Comparison of ENCODE assay signal across 8 cellular contexts in the genomic region with DNA sequence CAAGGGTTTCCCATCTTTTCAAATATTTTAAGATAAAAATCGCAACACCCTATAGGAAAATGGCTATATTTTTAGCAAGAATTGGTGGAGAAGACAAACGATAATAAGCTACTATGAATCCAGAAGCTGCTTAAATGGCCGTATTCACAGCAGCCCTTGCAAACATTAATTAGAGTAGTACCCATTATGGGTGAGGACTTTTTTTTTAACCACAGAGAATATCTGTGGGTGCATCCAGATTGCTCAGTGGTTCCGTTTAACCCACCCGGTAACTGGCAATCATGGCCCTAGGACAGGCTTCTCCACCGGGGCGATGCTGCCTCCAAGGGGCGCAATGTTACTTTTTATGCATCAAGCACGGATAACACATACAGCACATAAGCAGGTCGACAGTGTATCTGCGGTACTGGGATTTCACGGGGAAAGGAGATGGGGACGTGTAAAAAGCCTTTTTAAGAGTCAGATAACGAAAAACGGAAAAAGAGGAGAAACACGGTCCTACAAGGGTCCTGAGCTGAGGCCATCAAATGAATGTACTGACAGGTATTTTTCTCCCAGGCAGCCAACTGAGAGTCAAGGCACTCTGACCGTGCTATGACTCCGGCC. TPM values are rescaled to one million over a fixed set of nuclear protein-coding genes. Genes with fewer than 3 reads are reported as not detected.
DNase-seq lines count a peak whose midpoint lies in the region; ATAC-seq and TF ChIP-seq lines count a peak whose summit lies in the region.

No MANE protein-coding gene starts in this region.

- H3K27ac ChIP-seq in hepatocyte = no peak overlapping the region

- no peaks in the 10 kb centered on the region for H3K4me1 ChIP-seq in hepatocyte (ENCODE audit: insufficient read depth)

- peak overlapping the region; percentile 97 for H3K4me2 ChIP-seq in hepatocyte

- H2AFZ ChIP-seq in hepatocyte = peak overlapping the region; percentile 92

- H3K36me3 ChIP-seq in hepatocyte (replicated peaks; ENCODE audit: insufficient read depth, low read depth) = no peaks in the 10 kb centered on the region

- H3K9me2 ChIP-seq in hepatocyte (replicated peaks; ENCODE audit: insufficient read depth) = no peaks in the 10 kb centered on the region

- H3K9me3 Mint-ChIP-seq in activated naive CD4-positive, alpha-beta T cell treated with anti-CD3 and anti-CD28 coated beads, Interleukin-2, amount 50 U/mL, for 72 hours = no peaks in the 10 kb centered on the region

- peaks cover 23% of the 10 kb centered on the region for H3K27me3 ChIP-seq in hepatocyte

- no peaks in the 10 kb centered on the region for H3K36me3 Mint-ChIP-seq in activated naive CD4-positive, alpha-beta T cell treated with anti-CD3 and anti-CD28 coated beads, Interleukin-2, amount 50 U/mL, for 72 hours

- TF ChIP-seq POLR2A in NB4 (IDR thresholded peaks at IDR 0.05; ENCODE audit: extremely low read depth, insufficient read length) = no peak

- WGBS in hepatocyte (ENCODE audit: low lambda C conversion rate, missing lambda C conversion rate) = 14% methylated on average over 18 of the region's 18 CpGs

- ATAC-seq in activated naive CD4-positive, alpha-beta T cell treated with anti-CD3 and anti-CD28 coated beads, Interleukin-2, amount 50 U/mL, for 72 hours = peak; percentile 28 to 62
- no peak for ATAC-seq in HG03469 (IDR thresholded peaks at IDR 0.05; ENCODE audit: unreplicated experiment)

- TF ChIP-seq CTCF in NB4 (IDR thresholded peaks at IDR 0.05; ENCODE audit: low read depth, low read length) (peak; percentile 33), hepatocyte (IDR thresholded peaks at IDR 0.05; ENCODE audit: poor library complexity) (peak; percentile 23)

- peak overlapping the region; percentile 66 for H3K4me3 ChIP-seq in NB4 (ENCODE audit: low read depth, low read length)
- H3K4me3 ChIP-seq in hepatocyte = peak overlapping the region; percentile 64

- DNase-seq in NCI-H2227 (lab: John Stamatoyannopoulos, UW; ENCODE audit: unreplicated experiment) (peak; percentile 2), NCI-H2227 treated with DMSO at 0.1 percent for 48 hours (lab: John Stamatoyannopoulos, UW) (no peak), NB4 (ENCODE audit: low read depth) (peak; percentile 75), hepatocyte (ENCODE audit: low spot score) (peak; percentile 43), renal cortical epithelial cell (ENCODE audit: low read depth) (peak; percentile 3), hepatic stellate cell (ENCODE audit: low spot score) (no peak)
- DNase-seq in activated naive CD4-positive, alpha-beta T cell treated with anti-CD3 and anti-CD28 coated beads, Interleukin-2, amount 50 U/mL, for 72 hours (ENCODE audit: low spot score in 2 of 2) = peak in 1 of 2 donors; percentile 35

- H3K9me3 ChIP-seq in hepatocyte (ENCODE audit: low read depth) = no peaks in the 10 kb centered on the region

- no peaks in the 10 kb centered on the region for H4K20me1 ChIP-seq in hepatocyte (ENCODE audit: insufficient read depth, poor library complexity, severe bottlenecking)

- no peak overlapping the region for H3K27ac Mint-ChIP-seq in activated naive CD4-positive, alpha-beta T cell treated with anti-CD3 and anti-CD28 coated beads, Interleukin-2, amount 50 U/mL, for 72 hours

- H3K79me2 ChIP-seq in hepatocyte = no peaks in the 10 kb centered on the region

RNA-seq across cellular contexts. Expression of a gene that starts 1.0 kb away (rescaled TPM):
- total RNA-seq in activated naive CD4-positive, alpha-beta T cell treated with anti-CD3 and anti-CD28 coated beads, Interleukin-2, amount 50 U/mL, for 72 hours = not detected
- total RNA-seq in hepatocyte (1.8 and 1.9 TPM in 2 replicates), renal cortical epithelial cell (not detected in 2 replicates)
- 0.39 and 0.77 TPM in 2 replicates for polyA plus RNA-seq in hepatocyte

RNA-seq across cellular contexts. Expression of a gene that starts 46.6 kb away (rescaled TPM):
- total RNA-seq in activated naive CD4-positive, alpha-beta T cell treated with anti-CD3 and anti-CD28 coated beads, Interleukin-2, amount 50 U/mL, for 72 hours = not detected
- total RNA-seq in hepatocyte (0.50 and 0.80 TPM in 2 replicates), renal cortical epithelial cell (0.15 TPM in 1 of 2 replicates, not detected in the other)
- 0.90 and 1.5 TPM in 2 replicates for polyA plus RNA-seq in hepatocyte

Comparison
In these comparisons a context has a peak if more than half of its experiments do, and no peak if none do; other contexts are left out.
1. DNase-seq: peak in NCI-H2227 (single experiment), NB4 (single experiment), hepatocyte (single experiment) and renal cortical epithelial cell (single experiment); none in NCI-H2227 treated with DMSO at 0.1 percent for 48 hours (single experiment) and hepatic stellate cell (single experiment).